In the genomic region with DNA sequence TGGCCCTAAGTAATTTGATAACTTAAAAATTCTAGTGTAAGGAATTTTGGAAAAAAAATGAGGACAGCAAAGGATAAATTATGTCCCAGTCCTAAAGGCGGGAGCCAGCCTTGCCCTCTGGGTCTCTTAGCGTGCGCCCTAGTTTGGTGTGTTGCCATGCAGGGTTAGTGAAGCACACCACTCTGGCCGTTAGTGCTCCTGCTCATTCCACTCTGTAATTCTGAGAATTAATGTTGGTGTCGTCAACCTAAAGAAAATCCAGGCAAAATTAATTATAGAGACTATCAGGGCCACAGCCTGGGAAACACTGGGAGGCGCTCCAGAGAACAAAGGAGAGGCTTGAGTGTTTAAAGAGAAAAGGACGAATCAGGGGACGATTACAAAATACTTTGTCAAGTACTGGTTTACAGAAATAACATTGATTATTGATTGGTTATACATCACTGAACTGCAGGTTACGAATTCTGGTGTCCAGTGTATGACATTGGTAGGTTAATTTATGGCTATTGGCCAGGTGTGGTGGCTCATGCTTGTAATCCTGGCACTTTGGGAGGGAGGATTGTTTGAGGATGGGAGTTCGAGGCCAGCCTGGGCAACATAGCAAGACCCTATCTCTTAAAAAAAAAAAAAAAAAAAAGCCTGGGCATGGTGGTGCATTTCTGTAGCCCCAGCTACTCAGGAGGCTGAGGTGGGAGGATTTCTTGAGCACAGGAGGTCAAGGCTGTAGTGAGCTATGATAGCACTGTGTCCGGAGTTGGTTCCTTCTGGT, we compare ENCODE assay signal across 14 cellular contexts. TPM values are rescaled to one million over a fixed set of nuclear protein-coding genes. Genes with fewer than 3 reads are reported as not detected.
DNase-seq lines count a peak whose midpoint lies in the region; ATAC-seq and TF ChIP-seq lines count a peak whose summit lies in the region.
"Had no signal": no experiment of that assay in that cellular context is flagged by ENCODE, and none has a peak within 500 bp of the region (broad histone marks: within the 10 kb centered on the region; RNA-seq: fewer than 3 reads in every experiment).

No MANE protein-coding gene starts in this region.

- H3K27ac ChIP-seq in cardiac muscle cell (peak overlapping the region; percentile 31), hepatocyte (peak overlapping the region; percentile 92), tibial artery (peak overlapping the region; percentile 91 to 93)
- H3K27ac ChIP-seq: neutrophil had no signal

- peaks cover 16% of the 10 kb centered on the region for H3K4me1 ChIP-seq in cardiac muscle cell (ENCODE audit: low read depth)
- peaks cover 31% of the 10 kb centered on the region for H3K4me1 ChIP-seq in hepatocyte (ENCODE audit: insufficient read depth)
- peaks cover 0 to 39% (median 29%) of the 10 kb centered on the region in 4 donors for H3K4me1 ChIP-seq in tibial artery

- CTCF ChIA-PET in activated CD8-positive, alpha-beta T cell treated with anti-CD3 and anti-CD28 coated beads, Interleukin-2, amount 10 ng/mL, durations not matched to agents 7 days and 5 days (lab: Charles Lee): interaction anchor here (0.8 to 2.4 kb wide), 3 partner anchors 14 to 115 kb away, joined by 3 to 10 read pairs (median 3); no protein-coding TSS in a partner anchor

- H3K36me3 ChIP-seq in cardiac muscle cell: no peaks in the 10 kb centered on the region
- no peaks in the 10 kb centered on the region for H3K36me3 ChIP-seq in hepatocyte (replicated peaks; ENCODE audit: insufficient read depth, low read depth)
- no peaks in the 10 kb centered on the region for H3K36me3 ChIP-seq in tibial artery
- H3K36me3 ChIP-seq: neutrophil had no signal

- H3K27me3 Mint-ChIP-seq in activated CD8-positive, alpha-beta T cell treated with anti-CD3 and anti-CD28 coated beads, Interleukin-2, amount 10 ng/mL, durations not matched to agents 7 days and 5 days (ENCODE audit: low read depth): no peaks in the 10 kb centered on the region

- DNase-seq in cardiac muscle cell (ENCODE audit: low read depth in 1 of 2, low spot score in 1 of 2) (no peak), left cardiac atrium (no peak), hepatocyte (ENCODE audit: low spot score) (no peak), tibial artery (no peak), NCI-H2171 treated with DMSO at 0.1 percent for 48 hours (lab: John Stamatoyannopoulos, UW) (no peak), NCI-H1694 (lab: John Stamatoyannopoulos, UW) (no peak)
- no peak for DNase-seq in activated CD8-positive, alpha-beta T cell treated with anti-CD3 and anti-CD28 coated beads, Interleukin-2, amount 10 ng/mL, durations not matched to agents 7 days and 5 days
- DNase-seq: AML-193, kidney, NCI-H1105, NCI-H774, SHP77 had no signal

- H3K9me3 Mint-ChIP-seq in activated CD8-positive, alpha-beta T cell treated with anti-CD3 and anti-CD28 coated beads, Interleukin-2, amount 10 ng/mL, durations not matched to agents 7 days and 5 days (ENCODE audit: insufficient read depth): no peaks in the 10 kb centered on the region

- H3K27me3 ChIP-seq in cardiac muscle cell (no peaks in the 10 kb centered on the region), hepatocyte (no peaks in the 10 kb centered on the region), tibial artery (no peaks in the 10 kb centered on the region)

- 94% methylated on average over 11 of the region's 11 CpGs for whole genome bisulfite sequencing in hepatocyte (ENCODE audit: low lambda C conversion rate, missing lambda C conversion rate)

- no peaks in the 10 kb centered on the region for H3K9me3 ChIP-seq in cardiac muscle cell (ENCODE audit: low read depth)
- no peaks in the 10 kb centered on the region for H3K9me3 ChIP-seq in hepatocyte (ENCODE audit: low read depth)
- no peaks in the 10 kb centered on the region for H3K9me3 ChIP-seq in tibial artery
- H3K9me3 ChIP-seq: neutrophil had no signal

- ATAC-seq in left cardiac atrium (no peak), HG03439 (IDR thresholded peaks at IDR 0.05; ENCODE audit: unreplicated experiment) (no peak)
- ATAC-seq in activated CD8-positive, alpha-beta T cell treated with anti-CD3 and anti-CD28 coated beads, Interleukin-2, amount 10 ng/mL, durations not matched to agents 7 days and 5 days: no peak

- POLR2A ChIA-PET in activated CD8-positive, alpha-beta T cell treated with anti-CD3 and anti-CD28 coated beads, Interleukin-2, amount 10 ng/mL, durations not matched to agents 7 days and 5 days (lab: Charles Lee): interaction anchor here (0.6 kb wide), 1 partner anchor 47 kb away, joined by 3 read pairs; no protein-coding TSS in a partner anchor

- intact Hi-C loops in left cardiac atrium (cut with DNase I) (loop anchor here in 1 of 2 donors (5.0 kb wide), 1 partner anchor 45 kb away; no protein-coding TSS in a partner anchor), tibial artery (cut with DNase I; ENCODE audit: low total_unique reads) (loop anchor here (10.0 kb wide), 1 partner anchor 157 kb away; a partner anchor contains a TSS)

- H3K27ac Mint-ChIP-seq in activated CD8-positive, alpha-beta T cell treated with anti-CD3 and anti-CD28 coated beads, Interleukin-2, amount 10 ng/mL, durations not matched to agents 7 days and 5 days: no peak overlapping the region

- peaks cover 68% of the 10 kb centered on the region for H3K4me1 Mint-ChIP-seq in activated CD8-positive, alpha-beta T cell treated with anti-CD3 and anti-CD28 coated beads, Interleukin-2, amount 10 ng/mL, durations not matched to agents 7 days and 5 days (ENCODE audit: low read depth)

- H4K20me1 ChIP-seq in hepatocyte (ENCODE audit: insufficient read depth, poor library complexity, severe bottlenecking): no peaks in the 10 kb centered on the region

- no peak overlapping the region for H3K4me2 ChIP-seq in hepatocyte

- H3K4me3 ChIP-seq in cardiac muscle cell (no peak overlapping the region), hepatocyte (no peak overlapping the region), tibial artery (no peak overlapping the region)

- H3K9me2 ChIP-seq in hepatocyte (replicated peaks; ENCODE audit: insufficient read depth): no peaks in the 10 kb centered on the region

- peak overlapping the region; percentile 78 for H3K4me3 Mint-ChIP-seq in activated CD8-positive, alpha-beta T cell treated with anti-CD3 and anti-CD28 coated beads, Interleukin-2, amount 10 ng/mL, durations not matched to agents 7 days and 5 days

- TF ChIP-seq CTCF in cardiac muscle cell (IDR thresholded peaks at IDR 0.05; ENCODE audit: low read depth, low read length): no peak
- TF ChIP-seq CTCF in hepatocyte (IDR thresholded peaks at IDR 0.05; ENCODE audit: poor library complexity): no peak
- TF ChIP-seq CTCF in tibial artery (IDR thresholded peaks at IDR 0.05): no peak

- H3K36me3 Mint-ChIP-seq in activated CD8-positive, alpha-beta T cell treated with anti-CD3 and anti-CD28 coated beads, Interleukin-2, amount 10 ng/mL, durations not matched to agents 7 days and 5 days (ENCODE audit: low read depth): peaks cover 19% of the 10 kb centered on the region

- peaks cover 62% of the 10 kb centered on the region for H3K79me2 ChIP-seq in hepatocyte

- no peak overlapping the region for H2AFZ ChIP-seq in hepatocyte

RNA-seq across cellular contexts. Expression of a gene that starts 5.8 kb away (rescaled TPM):
- total RNA-seq in cardiac muscle cell (13.1 and 22.4 TPM in 2 replicates), left cardiac atrium (10 to 100 TPM; 22.0 to 33.5 TPM), hepatocyte (8.0 and 11.2 TPM in 2 replicates)
- polyA plus RNA-seq in cardiac muscle cell (36.9 and 42.4 TPM in 2 replicates), hepatocyte (31.9 and 54.0 TPM in 2 replicates)
- total RNA-seq in activated CD8-positive, alpha-beta T cell treated with anti-CD3 and anti-CD28 coated beads, Interleukin-2, amount 10 ng/mL, durations not matched to agents 7 days and 5 days: 10 to 100 TPM; 17.4 to 18.9 TPM

RNA-seq across cellular contexts. Expression of a gene that starts 32.8 kb away (rescaled TPM):
- total RNA-seq in cardiac muscle cell: 40.3 and 42.0 TPM in 2 replicates
- 15.8 and 27.2 TPM in 2 replicates for polyA plus RNA-seq in cardiac muscle cell
- 10 to 100 TPM; 46.5 to 79.3 TPM for total RNA-seq in left cardiac atrium
- total RNA-seq in activated CD8-positive, alpha-beta T cell treated with anti-CD3 and anti-CD28 coated beads, Interleukin-2, amount 10 ng/mL, durations not matched to agents 7 days and 5 days: 10 to 100 TPM; 85.0 to 85.9 TPM
- total RNA-seq in hepatocyte: 59.6 and 61.2 TPM in 2 replicates
- polyA plus RNA-seq in hepatocyte: 29.4 and 33.4 TPM in 2 replicates

Comparison
In these comparisons a context has a peak if more than half of its experiments do, and no peak if none do; other contexts are left out.
1. H3K27ac ChIP-seq: peak in every context shown above with its lines; median percentile 92 in hepatocyte; 92 in tibial artery; 31 in cardiac muscle cell.